Comparison of ENCODE assay signal across 9 cellular contexts in the genomic region with DNA sequence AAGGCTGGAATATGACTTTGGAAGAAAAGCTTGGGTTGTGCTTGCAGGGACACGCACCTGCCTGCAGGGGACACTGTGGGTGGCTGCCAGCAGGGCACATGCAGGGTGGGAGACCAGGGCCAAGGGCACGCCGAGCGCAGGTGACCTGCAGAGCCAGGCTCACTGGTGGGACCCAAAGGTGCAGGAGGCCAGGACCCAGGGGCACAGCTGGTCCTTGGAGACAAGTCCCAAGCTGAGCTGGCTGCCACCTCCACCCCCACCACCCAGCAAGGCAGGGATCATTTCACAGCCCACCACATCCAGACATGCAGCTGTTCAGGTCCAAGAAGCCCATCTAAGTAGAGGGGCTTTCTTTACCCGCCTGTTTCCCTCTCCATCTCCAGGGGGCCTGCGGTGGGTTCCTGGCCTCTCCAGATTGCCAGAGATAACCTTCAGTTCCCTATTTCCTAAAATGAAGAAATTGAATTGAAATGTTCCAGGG. TPM values are rescaled to one million over a fixed set of nuclear protein-coding genes. Genes with fewer than 3 reads are reported as not detected.
A peak's percentile ranks its signal among the peaks of the same experiment; 100 is the strongest.
DNase-seq lines count a peak whose midpoint lies in the region; ATAC-seq, FAIRE-seq and TF ChIP-seq lines count a peak whose summit lies in the region.
"Had no signal": no experiment of that assay in that cellular context is flagged by ENCODE, and none has a peak within 500 bp of the region (broad histone marks: within the 10 kb centered on the region; RNA-seq: fewer than 3 reads in every experiment).

No MANE protein-coding gene starts in this region.

- H3K9me3 Mint-ChIP-seq in CD14-positive monocyte, result peaks cover 0 to 4% (median 0%) of the 10 kb centered on the region in 7 donors

- H3K4me1 Mint-ChIP-seq in CD14-positive monocyte, result peaks cover 32% of the 10 kb centered on the region

- TF ChIP-seq CTCF in CD14-positive monocyte (IDR thresholded peaks at IDR 0.05) (peak; percentile 58), HEK293 (tag by site-specific recombination; IDR thresholded peaks at IDR 0.05) (peak; percentile 54; the same call in 1 of the 2 replicates), K562 (IDR thresholded peaks at IDR 0.05 in 2 of 3, conservative IDR thresholded peaks at IDR 0.05 in 1 of 3; ENCODE audit: insufficient read depth in 2 of 3, low read depth in 1 of 3, low read length in 3 of 3) (peak; percentile 73 to 85 (median 76)), right lobe of liver (IDR thresholded peaks at IDR 0.05) (peak; percentile 21 to 38 (median 30))

- peaks cover 0 to 5% (median 0%) of the 10 kb centered on the region in 3 donors for H3K27me3 Mint-ChIP-seq in CD14-positive monocyte (ENCODE audit: low read depth in 3 of 3)

- no peaks in the 10 kb centered on the region for H3K36me3 ChIP-seq in HEK293 (ENCODE audit: control insufficient read depth in 2 of 2, insufficient read depth in 1 of 2, low read length in 2 of 2)
- H3K36me3 ChIP-seq in K562 (ENCODE audit: control insufficient read depth, insufficient read depth, low read length), result no peaks in the 10 kb centered on the region
- H3K36me3 ChIP-seq in right lobe of liver, result no peaks in the 10 kb centered on the region

- H3K4me3 ChIP-seq in HEK293 (ENCODE audit: low read depth, low read length), result no peak overlapping the region
- no peak overlapping the region for H3K4me3 ChIP-seq in K562
- H3K4me3 ChIP-seq in right lobe of liver, result no peak overlapping the region

- H3K9ac ChIP-seq in K562 (ENCODE audit: insufficient read depth in 1 of 2, low read depth in 2 of 2, low read length in 2 of 2), result peak overlapping the region in 1 of 2 experiments; percentile 74; a peak in 2 of 4 replicates

- no peaks in the 10 kb centered on the region for H3K36me3 Mint-ChIP-seq in CD14-positive monocyte

- peak; percentile 43 to 60; a peak in 3 of 4 replicates for TF ChIP-seq RAD21 in K562 (CRISPR knock-in tag; conservative IDR thresholded peaks at IDR 0.05 in 1 of 2, IDR thresholded peaks at IDR 0.05 in 1 of 2)

- ATAC-seq in K562 (peak; percentile 64), right lobe of liver (peak in 1 of 4 donors; percentile 10), HG03039 (IDR thresholded peaks at IDR 0.05; ENCODE audit: unreplicated experiment) (no peak), HG03095 (IDR thresholded peaks at IDR 0.05; ENCODE audit: unreplicated experiment) (no peak)

- peak overlapping the region in 2 of 7 donors; percentile 2 to 30 for H3K27ac Mint-ChIP-seq in CD14-positive monocyte

- POLR2A ChIA-PET in HEK293 (lab: Yijun Ruan, JAX), result interaction anchor here (0.8 kb wide), 1 partner anchor 21 kb away, joined by 3 read pairs; no protein-coding TSS in a partner anchor
- POLR2A ChIA-PET in K562 (lab: Yijun Ruan, JAX), result no interaction called here

- H3K27me3 ChIP-seq in K562 (ENCODE audit: control insufficient read depth in 2 of 2, insufficient read depth in 2 of 2, low read length in 2 of 2) (no peaks in the 10 kb centered on the region), right lobe of liver (no peaks in the 10 kb centered on the region)

- no peaks in the 10 kb centered on the region for H3K9me3 ChIP-seq in HEK293 (ENCODE audit: control insufficient read depth, insufficient read depth, low read depth, low read length)
- H3K9me3 ChIP-seq in K562 (replicated peaks; ENCODE audit: control insufficient read depth, insufficient read depth, low read depth, low read length), result no peaks in the 10 kb centered on the region
- H3K9me3 ChIP-seq in right lobe of liver, result no peaks in the 10 kb centered on the region

- no peaks in the 10 kb centered on the region for H3K9me1 ChIP-seq in K562 (ENCODE audit: control insufficient read depth, insufficient read depth, low read length)

- H3K4me2 ChIP-seq in K562 (ENCODE audit: insufficient read depth, low read length), result no peak overlapping the region

- H3K4me1 ChIP-seq in HEK293 (ENCODE audit: control insufficient read depth, insufficient read depth, low read length) (0 out of 2 replicates have a peak, but pooled peaks cover 2% of the 10 kb centered on the region), K562 (replicated peaks in 1 of 2; ENCODE audit: control insufficient read depth in 2 of 2, insufficient read depth in 2 of 2, low read length in 2 of 2) (peaks cover 42 to 43% of the 10 kb centered on the region in 2 experiments), right lobe of liver (peaks cover 0 to 6% (median 0%) of the 10 kb centered on the region in 4 donors)

- H3K4me3 Mint-ChIP-seq in CD14-positive monocyte, result no peak overlapping the region

- no peak for TF ChIP-seq POLR2A in K562 (conservative IDR thresholded peaks at IDR 0.05)
- TF ChIP-seq POLR2A in right lobe of liver (IDR thresholded peaks at IDR 0.05), result no peak

- 11% methylated on average over 6 of the region's 6 CpGs for WGBS in K562 (ENCODE audit: insufficient coverage, low coverage, missing lambda C conversion rate)
- 73% methylated on average over 2 of the region's 6 CpGs for WGBS in right lobe of liver (ENCODE audit: insufficient coverage, low coverage, low lambda C conversion rate, missing lambda C conversion rate)

- no peak for TF ChIP-seq EP300 in K562 (IDR thresholded peaks at IDR 0.05; ENCODE audit: low read length)

- no peak for DNase-seq in CD14-positive monocyte (ENCODE audit: low spot score)
- DNase-seq in K562 (ENCODE audit: extremely low read depth in 1 of 4, low spot score in 3 of 4), result peak; percentile 49 to 57 (median 53)
- no peak for DNase-seq in right lobe of liver
- no peak for DNase-seq in 8988T
- DNase-seq in EL, result no peak
- DNase-seq: activated CD4-positive, alpha-beta T cell treated with anti-CD3 and anti-CD28 coated beads for 1 hour had no signal

- BruUV-seq in K562 (replicated peaks; lab: Mats Ljungman, UMichigan), result no TSS peak

- no peak overlapping the region for H3K27ac ChIP-seq in HEK293 (ENCODE audit: extremely low read depth, low read depth, low read length)
- no peak overlapping the region for H3K27ac ChIP-seq in K562 (ENCODE audit: extremely low read depth, low read depth, low read length)
- no peak overlapping the region for H3K27ac ChIP-seq in right lobe of liver

- peak overlapping the region; percentile 29; the same call in 1 of the 2 replicates for H2AFZ ChIP-seq in K562 (ENCODE audit: low read depth, low read length)

- no peaks in the 10 kb centered on the region for H4K20me1 ChIP-seq in K562 (replicated peaks; ENCODE audit: control insufficient read depth, insufficient read depth, low read length)

- intact Hi-C loops in CD14-positive monocyte (cut with micrococcal nuclease), result loop anchor here in 1 of 2 donors (2.0 kb wide), 1 partner anchor 69 kb away; no protein-coding TSS in a partner anchor
- intact Hi-C loops in K562 (cut with micrococcal nuclease), result no loop called here
- intact Hi-C loops in right lobe of liver (cut with DNase I), result loop anchor here in 1 of 2 donors (10.0 kb wide), 1 partner anchor 71 kb away; no protein-coding TSS in a partner anchor

- H3K79me2 ChIP-seq in K562 (ENCODE audit: control insufficient read depth, insufficient read depth, low read length), result no peaks in the 10 kb centered on the region

- CTCF ChIA-PET in HEK293 (lab: Yijun Ruan, JAX), result interaction anchor here (0.6 to 3.3 kb wide), 16 partner anchors 11 to 150 kb away, joined by 3 to 40 read pairs (median 4); a partner anchor contains a TSS
- CTCF ChIA-PET in K562 (lab: Yijun Ruan, JAX; ENCODE audit: low intra/inter-chr PET ratio), result interaction anchor here (0.7 kb wide), 1 partner anchor 69 kb away, joined by 3 read pairs; no protein-coding TSS in a partner anchor

- in situ Hi-C loops in K562 (cut with MboI), result no loop called here

- FAIRE-seq in K562 (lab: Jason Lieb, UNC), result no peak

TF ChIP-seq in K562, 482 proteins besides CTCF, POLR2A, EP300 and RAD21 (continues in another document):
- no peak for TF ChIP-seq HCFC1 (IDR thresholded peaks at IDR 0.05; ENCODE audit: low read depth, low read length)

RNA-seq across cellular contexts. Expression of a gene that starts 13.8 kb away (rescaled TPM):
- 1 to 10 TPM; 1.1 to 1.3 TPM for polyA plus RNA-seq in CD14-positive monocyte
- total RNA-seq in K562 (2011; cell fraction: chromatin; rRNA removed; ENCODE audit: low replicate concordance), result 13.7 and 50.4 TPM in 2 replicates
- 18.6 and 27.8 TPM in 2 replicates for total RNA-seq in K562 (2011; cell fraction: nucleolus; rRNA removed)
- 13.9 and 16.6 TPM in 2 replicates for total RNA-seq in K562 (2011; cell fraction: nucleoplasm; rRNA removed)
- 3.4 and 4.2 TPM in 2 replicates for total RNA-seq in K562 (2014; rRNA removed)
- total RNA-seq in K562 (2014; rRNA removed; fragmentation: Illumina TruSeq; extraction: Trizol), result 0.91 and 1.8 TPM in 2 replicates
- 3.1 and 3.8 TPM in 2 replicates for total RNA-seq in K562 (2015; rRNA removed; fragmentation: Illumina TruSeq; extraction: Trizol)
- total RNA-seq in K562 (2021), result 4.3 and 5.4 TPM in 2 replicates
- 2.1 and 3.9 TPM in 2 replicates for polyA plus RNA-seq in K562 (2011; rRNA removed)
- polyA plus RNA-seq in K562 (2011; cell fraction: cytosol; rRNA removed), result 3.0 and 3.4 TPM in 2 replicates
- polyA plus RNA-seq in K562 (2011; cell fraction: nucleus; rRNA removed), result 5.0 and 8.1 TPM in 2 replicates
- 3.5 and 6.6 TPM in 2 replicates for polyA plus RNA-seq in K562 (2012)
- polyA plus RNA-seq in K562 (2014; fragmentation: Illumina TruSeq; extraction: Trizol), result 2.5 and 2.8 TPM in 2 replicates
- under 1 TPM; 0.07 to 0.10 TPM for polyA plus RNA-seq in K562 (2014; fragmentation: Nextera tagmentation; extraction: Ambion mirVana)
- polyA plus RNA-seq in K562 (2014; rRNA removed), result 1.9 and 2.4 TPM in 2 replicates
- polyA minus RNA-seq in K562 (2011; rRNA and poly(A)+ RNA removed), result 4.3 and 5.5 TPM in 2 replicates
- 5.6 and 10.7 TPM in 2 replicates for polyA minus RNA-seq in K562 (2011; cell fraction: cytosol; rRNA and poly(A)+ RNA removed)
- polyA minus RNA-seq in K562 (2011; cell fraction: nucleus; rRNA and poly(A)+ RNA removed), result 10.0 and 11.3 TPM in 2 replicates
- 1 to 10 TPM; 2.8 to 6.8 (median 4.2) TPM for total RNA-seq in right lobe of liver

RNA-seq across cellular contexts. Expression of a gene that starts 21.2 kb away (rescaled TPM):
- polyA plus RNA-seq in CD14-positive monocyte (10 to 100 TPM; 33.5 to 42.1 TPM), K562 (2011; rRNA removed) (78.2 and 109 TPM in 2 replicates), K562 (2014; fragmentation: Illumina TruSeq; extraction: Trizol) (156 and 161 TPM in 2 replicates), K562 (2014; fragmentation: Nextera tagmentation; extraction: Ambion mirVana) (10 to 100 TPM; 32.5 to 55.6 TPM), K562 (2014; rRNA removed) (112 and 124 TPM in 2 replicates)
- total RNA-seq in K562 (2011; cell fraction: chromatin; rRNA removed; ENCODE audit: low replicate concordance), result 39.7 and 82.7 TPM in 2 replicates
- 54.0 and 64.9 TPM in 2 replicates for total RNA-seq in K562 (2011; cell fraction: nucleolus; rRNA removed)
- total RNA-seq in K562 (2011; cell fraction: nucleoplasm; rRNA removed), result 37.6 and 46.7 TPM in 2 replicates
- total RNA-seq in K562 (2014; rRNA removed) (93.6 and 123 TPM in 2 replicates), K562 (2014; rRNA removed; fragmentation: Illumina TruSeq; extraction: Trizol) (96.6 and 99.8 TPM in 2 replicates), K562 (2015; rRNA removed; fragmentation: Illumina TruSeq; extraction: Trizol) (122 and 126 TPM in 2 replicates), K562 (2021) (102 and 104 TPM in 2 replicates), right lobe of liver (10 to 100 TPM in 5 of 6 experiments, 1 to 10 TPM in 1; 8.0 to 21.3 (median 12.2) TPM)
- 62.5 and 86.6 TPM in 2 replicates for polyA plus RNA-seq in K562 (2011; cell fraction: cytosol; rRNA removed)
- 21.3 and 32.9 TPM in 2 replicates for polyA plus RNA-seq in K562 (2011; cell fraction: nucleus; rRNA removed)
- 86.3 and 99.6 TPM in 2 replicates for polyA plus RNA-seq in K562 (2012)
- polyA minus RNA-seq in K562 (2011; rRNA and poly(A)+ RNA removed), result 85.5 and 125 TPM in 2 replicates
- 72.1 and 79.1 TPM in 2 replicates for polyA minus RNA-seq in K562 (2011; cell fraction: cytosol; rRNA and poly(A)+ RNA removed)
- 22.2 and 22.7 TPM in 2 replicates for polyA minus RNA-seq in K562 (2011; cell fraction: nucleus; rRNA and poly(A)+ RNA removed)

Comparison
In these comparisons a context has a peak if more than half of its experiments do, and no peak if none do; other contexts are left out.
1. DNase-seq: peak in K562 (4 of 4); none in CD14-positive monocyte (single experiment), right lobe of liver (0 of 3), 8988T (single experiment) and EL (single experiment).
2. Peak in every context shown above with its lines, with median percentiles within 50 percentile points of each other: CTCF ChIP-seq.